Comparison of ENCODE assay signal across 11 cellular contexts in the genomic region with DNA sequence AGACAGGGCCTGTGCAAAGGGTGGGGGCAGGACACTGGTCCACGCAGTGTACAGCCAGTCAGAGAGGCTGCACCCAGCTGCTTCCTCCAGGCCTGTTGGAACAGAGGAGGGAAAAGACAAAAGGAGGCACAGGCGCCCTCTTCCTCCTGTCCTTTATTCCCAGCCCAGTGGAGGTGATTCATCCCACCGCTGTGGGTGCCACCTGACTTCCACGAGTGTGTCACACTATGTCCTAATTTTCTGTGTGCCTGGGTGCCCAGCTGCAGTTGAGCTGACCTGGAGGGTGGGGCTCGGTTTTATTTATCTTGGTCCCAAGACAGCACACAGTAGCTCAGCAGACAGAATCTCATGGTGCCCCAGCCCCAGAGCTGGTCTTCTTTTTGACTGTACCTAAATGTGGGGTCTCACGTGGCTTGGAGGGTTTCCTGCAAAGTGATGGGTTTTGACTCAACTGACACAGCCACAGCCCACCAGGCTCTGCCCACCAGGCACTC. TPM values are rescaled to one million over a fixed set of nuclear protein-coding genes. Genes with fewer than 3 reads are reported as not detected.
DNase-seq lines count a peak whose midpoint lies in the region; ATAC-seq and TF ChIP-seq lines count a peak whose summit lies in the region.
"Had no signal": no experiment of that assay in that cellular context is flagged by ENCODE, and none has a peak within 500 bp of the region (broad histone marks: within the 10 kb centered on the region; RNA-seq: fewer than 3 reads in every experiment).

No MANE protein-coding gene starts in this region.

- H3K4me1 ChIP-seq in colonic mucosa, result no peaks in the 10 kb centered on the region

- H3K27me3 ChIP-seq in colonic mucosa, result no peaks in the 10 kb centered on the region

- H3K9me3 Mint-ChIP-seq in neural crest cell, result no peaks in the 10 kb centered on the region

- ATAC-seq in esophagus mucosa (peak; percentile 92), GM18870 (IDR thresholded peaks at IDR 0.05; ENCODE audit: unreplicated experiment) (no peak)

- no peaks in the 10 kb centered on the region for H3K27me3 Mint-ChIP-seq in neural crest cell (ENCODE audit: low read depth)

- no peaks in the 10 kb centered on the region for H3K9me3 ChIP-seq in colonic mucosa

- no peak overlapping the region for H3K4me3 Mint-ChIP-seq in neural crest cell

- DNase-seq in ELR (ENCODE audit: low read depth) (peak; percentile 50), RPMI7951 (ENCODE audit: low read depth) (peak; percentile 36), neural crest cell (ENCODE audit: low read depth, low spot score) (no peak), OCI-M1 (lab: John Stamatoyannopoulos, UW) (no peak), colonic mucosa (no peak), DMS153 (lab: John Stamatoyannopoulos, UW) (no peak)
- DNase-seq: DMS 273 treated with DMSO at 0.1 percent for 48 hours had no signal

- H3K4me3 ChIP-seq in colonic mucosa, result no peak overlapping the region

- H3K36me3 Mint-ChIP-seq in neural crest cell (ENCODE audit: low read depth), result peaks cover 2% of the 10 kb centered on the region

- peak overlapping the region; percentile 91 for H3K27ac Mint-ChIP-seq in neural crest cell (ENCODE audit: unreplicated experiment)

- no peak overlapping the region for H3K9ac ChIP-seq in colonic mucosa (ENCODE audit: low read depth in 2 of 2, low read length in 2 of 2)

- H3K4me1 Mint-ChIP-seq in neural crest cell, result peaks cover 56% of the 10 kb centered on the region

- H3K36me3 ChIP-seq in colonic mucosa, result no peaks in the 10 kb centered on the region

- no peak for TF ChIP-seq CTCF in neural crest cell (conservative IDR thresholded peaks at IDR 0.05)
- no peak for TF ChIP-seq CTCF in colonic mucosa (IDR thresholded peaks at IDR 0.05)

- intact Hi-C loops in colonic mucosa (cut with DNase I), result no loop called here

- H3K27ac ChIP-seq in colonic mucosa, result no peak overlapping the region

RNA-seq across cellular contexts. Expression of gene EPS15L1, which starts 9.0 kb away (rescaled TPM):
- 3.8 and 5.2 TPM in 2 replicates for total RNA-seq in RPMI7951 (2014; rRNA removed; shearing (Covaris generic))
- total RNA-seq in esophagus mucosa (27.5 TPM), neural crest cell (57.6 and 62.9 TPM in 2 replicates), colonic mucosa (10 to 100 TPM; 33.4 to 46.0 TPM)

RNA-seq across cellular contexts. Expression of gene CALR3, which starts 33.2 kb away (rescaled TPM):
- total RNA-seq in RPMI7951 (2014; rRNA removed; shearing (Covaris generic)), result not detected in 2 replicates
- not detected for total RNA-seq in esophagus mucosa
- not detected in 2 replicates for total RNA-seq in neural crest cell
- total RNA-seq in colonic mucosa, result not detected
- total RNA-seq: cerebellum; T-helper 1 cell treated with Interleukin-12 subunit alpha and Interleukin-12 subunit beta and Interleukin-4 antibody, amounts not matched to agents 30 ng/mL and 1 ng/mL, for 36 hours had no signal

RNA-seq across cellular contexts. Expression of gene C19orf44, which starts 33.4 kb away (rescaled TPM):
- total RNA-seq in RPMI7951 (2014; rRNA removed; shearing (Covaris generic)), result 4.5 and 10.0 TPM in 2 replicates
- total RNA-seq in esophagus mucosa (1.8 TPM), neural crest cell (9.0 and 9.6 TPM in 2 replicates), colonic mucosa (1 to 10 TPM; 2.4 to 3.2 TPM)

Comparison
In these comparisons a context has a peak if more than half of its experiments do, and no peak if none do; other contexts are left out.
1. DNase-seq: peak in ELR (single experiment) and RPMI7951 (single experiment); none in neural crest cell (single experiment), OCI-M1 (single experiment), colonic mucosa (single experiment) and DMS153 (single experiment).